In genomic region chr7:141737836-141738591, GRCh38 we compare ENCODE assay signal across 8 cellular contexts. TPM values are rescaled to one million over a fixed set of nuclear protein-coding genes. Genes with fewer than 3 reads are reported as not detected.
DNase-seq lines count a peak whose midpoint lies in the region; TF ChIP-seq lines count a peak whose summit lies in the region.

SSBP1 (plus strand) TSS chr7:141738358; CDS start chr7:141739167, 809 bp downstream.

- peak within 1 kb of the TSS; percentile 5 for H3K27ac ChIP-seq in temporal lobe (ENCODE audit: low read depth, low read length)

- peak within 1 kb of the TSS; percentile 96 for H3K27ac Mint-ChIP-seq in activated naive CD4-positive, alpha-beta T cell treated with anti-CD3 and anti-CD28 coated beads, Interleukin-2, amount 10 ng/mL, durations not matched to agents 7 days and 5 days

- POLR2A ChIA-PET in HEK293T (lab: Yijun Ruan, JAX) = interaction anchor here (0.5 to 2.2 kb wide), 34 partner anchors 9 to 723 kb away, joined by 3 to 26 read pairs (median 4); partner anchors contain the start of genes AGK, DENND11, MRPS33 and TAS2R3

- H3K4me3 Mint-ChIP-seq in activated naive CD4-positive, alpha-beta T cell treated with anti-CD3 and anti-CD28 coated beads, Interleukin-2, amount 10 ng/mL, durations not matched to agents 7 days and 5 days = peak within 1 kb of the TSS; percentile 94

- no peaks in the 10 kb centered on the region for H3K9me3 Mint-ChIP-seq in activated naive CD4-positive, alpha-beta T cell treated with anti-CD3 and anti-CD28 coated beads, Interleukin-2, amount 10 ng/mL, durations not matched to agents 7 days and 5 days

- no peaks in the 10 kb centered on the region for H3K27me3 Mint-ChIP-seq in activated naive CD4-positive, alpha-beta T cell treated with anti-CD3 and anti-CD28 coated beads, Interleukin-2, amount 10 ng/mL, durations not matched to agents 7 days and 5 days

- CTCF ChIA-PET in HEK293T (lab: Yijun Ruan, JAX) = interaction anchor here (0.6 to 2.9 kb wide), 22 partner anchors 9 to 1236 kb away, joined by 3 to 18 read pairs (median 4); partner anchors contain the start of gene DENND11
- CTCF ChIA-PET in activated naive CD4-positive, alpha-beta T cell treated with anti-CD3 and anti-CD28 coated beads, Interleukin-2, amount 10 ng/mL, durations not matched to agents 7 days and 5 days (lab: Charles Lee) = interaction anchor here (0.7 to 3.8 kb wide), 24 partner anchors 8 to 1502 kb away, joined by 3 to 52 read pairs (median 4); partner anchors contain the start of genes DENND11, MRPS33 and TAS2R3

- peaks cover 33% of the 10 kb centered on the region for H3K4me1 Mint-ChIP-seq in activated naive CD4-positive, alpha-beta T cell treated with anti-CD3 and anti-CD28 coated beads, Interleukin-2, amount 10 ng/mL, durations not matched to agents 7 days and 5 days

- DNase-seq in GM04504 (ENCODE audit: low read depth) (peak; percentile 92), HEK293T (ENCODE audit: extremely low spot score) (peak; percentile 94), MV-4-11 (lab: John Stamatoyannopoulos, UW) (peak; percentile 98), SK-N-DZ (ENCODE audit: low spot score) (peak; percentile 97), germinal center (ENCODE audit: low spot score) (peak; percentile 82), nucleus accumbens (lab: John Stamatoyannopoulos, UW) (peak; percentile 46 to 95 (median 86))
- peak; percentile 94 for DNase-seq in activated naive CD4-positive, alpha-beta T cell treated with anti-CD3 and anti-CD28 coated beads, Interleukin-2, amount 10 ng/mL, durations not matched to agents 7 days and 5 days

- H3K36me3 Mint-ChIP-seq in activated naive CD4-positive, alpha-beta T cell treated with anti-CD3 and anti-CD28 coated beads, Interleukin-2, amount 10 ng/mL, durations not matched to agents 7 days and 5 days = peaks cover 32% of the 10 kb centered on the region

TF ChIP-seq in HEK293T, 16 proteins besides CTCF, POLR2A, EP300 and RAD21:
- peak; percentile 88 for TF ChIP-seq ARNT (IDR thresholded peaks at IDR 0.05)
- peak; percentile 85 for TF ChIP-seq FOXM1 (IDR thresholded peaks at IDR 0.05; ENCODE audit: borderline replicate concordance)
- no peak for TF ChIP-seq FOXA1 (IDR thresholded peaks at IDR 0.05)
- no peak for TF ChIP-seq HDGF (IDR thresholded peaks at IDR 0.05; ENCODE audit: borderline replicate concordance)
- peak; percentile 90 for TF ChIP-seq ELF4 (IDR thresholded peaks at IDR 0.05)
- peak; percentile 96 for TF ChIP-seq FOXK2 (IDR thresholded peaks at IDR 0.05)
- TF ChIP-seq ZNF384 (IDR thresholded peaks at IDR 0.05) = peak; percentile 88
- no peak for TF ChIP-seq TARDBP (IDR thresholded peaks at IDR 0.05)
- TF ChIP-seq L3MBTL2 (conservative IDR thresholded peaks at IDR 0.05) = peak; percentile 76
- TF ChIP-seq NFRKB (IDR thresholded peaks at IDR 0.05) = peak; percentile 85
- TF ChIP-seq SP1 (IDR thresholded peaks at IDR 0.05) = no peak
- TF ChIP-seq CTBP1 (IDR thresholded peaks at IDR 0.05; ENCODE audit: borderline replicate concordance) = peak; percentile 99
- TF ChIP-seq, protein P1, sequence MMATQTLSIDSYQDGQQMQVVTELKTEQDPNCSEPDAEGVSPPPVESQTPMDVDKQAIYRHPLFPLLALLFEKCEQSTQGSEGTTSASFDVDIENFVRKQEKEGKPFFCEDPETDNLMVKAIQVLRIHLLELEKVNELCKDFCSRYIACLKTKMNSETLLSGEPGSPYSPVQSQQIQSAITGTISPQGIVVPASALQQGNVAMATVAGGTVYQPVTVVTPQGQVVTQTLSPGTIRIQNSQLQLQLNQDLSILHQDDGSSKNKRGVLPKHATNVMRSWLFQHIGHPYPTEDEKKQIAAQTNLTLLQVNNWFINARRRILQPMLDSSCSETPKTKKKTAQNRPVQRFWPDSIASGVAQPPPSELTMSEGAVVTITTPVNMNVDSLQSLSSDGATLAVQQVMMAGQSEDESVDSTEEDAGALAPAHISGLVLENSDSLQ (IDR thresholded peaks at IDR 0.05) = peak; percentile 27; the same call in 1 of the 2 replicates
- TF ChIP-seq BHLHE40 (IDR thresholded peaks at IDR 0.05; ENCODE audit: borderline replicate concordance) = no peak

RNA-seq across cellular contexts. Expression of gene SSBP1, which starts in this region (rescaled TPM):
- 337 and 389 TPM in 2 replicates for polyA plus RNA-seq in SK-N-DZ (2014; cell fraction: cytosol; rRNA removed)
- polyA plus RNA-seq in SK-N-DZ (2014; cell fraction: nucleus; rRNA removed) = 269 and 271 TPM in 2 replicates
- total RNA-seq in temporal lobe = 65.2 TPM

Comparison
In these comparisons a context has a peak if more than half of its experiments do, and no peak if none do; other contexts are left out.
1. Peak in every context shown above with its lines: DNase-seq and H3K27ac ChIP-seq.